ENCODE assay signal across 31 cellular contexts in the genomic region with DNA sequence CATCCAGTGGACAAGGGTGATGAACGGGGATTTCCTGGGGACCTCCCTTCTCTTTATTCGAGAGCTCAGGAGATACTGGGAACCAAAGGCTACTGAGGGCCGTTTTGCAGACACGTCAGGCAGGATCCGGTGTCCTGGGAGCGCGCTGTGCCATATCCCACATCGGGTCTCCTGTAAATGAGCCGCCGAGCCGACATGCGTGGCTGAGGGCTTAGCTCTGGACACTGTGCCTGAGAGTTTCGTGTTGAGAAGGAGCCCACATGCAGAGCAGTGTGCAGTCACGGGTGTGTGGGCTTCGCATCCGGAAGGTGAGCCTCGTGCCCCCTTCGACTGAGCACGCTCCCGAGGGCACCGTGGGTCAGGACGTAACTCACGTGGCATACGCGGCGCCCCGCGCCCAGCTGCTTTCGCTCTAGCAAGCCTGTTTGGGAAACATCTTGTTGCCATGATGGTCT. TPM values are rescaled to one million over a fixed set of nuclear protein-coding genes. Genes with fewer than 3 reads are reported as not detected.
A peak's percentile ranks its signal among the peaks of the same experiment; 100 is the strongest.
DNase-seq lines count a peak whose midpoint lies in the region; ATAC-seq, FAIRE-seq and TF ChIP-seq lines count a peak whose summit lies in the region.
"Had no signal": no experiment of that assay in that cellular context is flagged by ENCODE, and none has a peak within 500 bp of the region (broad histone marks: within the 10 kb centered on the region; RNA-seq: fewer than 3 reads in every experiment).

No MANE protein-coding gene starts in this region.

- H3K4me1 ChIP-seq in Peyer's patch = no peaks in the 10 kb centered on the region
- H3K4me1 ChIP-seq: transverse colon had no signal

- intact Hi-C loops in CD14-positive monocyte (cut with micrococcal nuclease) = no loop called here
- intact Hi-C loops in posterior vena cava (cut with DNase I) = no loop called here

- peaks cover 28 to 33% of the 10 kb centered on the region in 2 donors for H3K36me3 Mint-ChIP-seq in CD14-positive monocyte

- H3K9me3 ChIP-seq in Peyer's patch = no peaks in the 10 kb centered on the region
- H3K9me3 ChIP-seq: transverse colon had no signal

- H3K27ac Mint-ChIP-seq in CD14-positive monocyte = peak overlapping the region in 1 of 7 donors; percentile 24
- H3K27ac Mint-ChIP-seq: activated CD4-positive, alpha-beta T cell treated with anti-CD3 and anti-CD28 coated beads for 36 hours; activated CD8-positive, alpha-beta T cell treated with anti-CD3 and anti-CD28 coated beads, Interleukin-2, amount 10 ng/mL, durations not matched to agents 7 days and 5 days; activated naive CD8-positive, alpha-beta T cell; activated T-helper 17 cell treated with anti-CD3 and anti-CD28 coated beads, Interleukin-2, amount 50 U/mL, for 72 hours; effector memory CD8-positive, alpha-beta T cell; progenitor cell of endocrine pancreas; T-helper 2 cell treated with Interferon-gamma antibody and Interleukin-4, amounts not matched to agents 5 μg/mL and 100 μg/mL, for 36 hours had no signal

- TF ChIP-seq CTCF in CD14-positive monocyte (IDR thresholded peaks at IDR 0.05) (no peak), Peyer's patch (IDR thresholded peaks at IDR 0.05) (no peak)

- H3K4me3 ChIP-seq in Peyer's patch = no peak overlapping the region
- H3K4me3 ChIP-seq: coronary artery, GM23248, K562, transverse colon had no signal

- H3K9me3 Mint-ChIP-seq in CD14-positive monocyte = peaks cover 0 to 3% (median 0%) of the 10 kb centered on the region in 7 donors
- H3K9me3 Mint-ChIP-seq: activated T-helper 17 cell treated with anti-CD3 and anti-CD28 coated beads, Interleukin-2, amount 50 U/mL, for 72 hours; effector memory CD8-positive, alpha-beta T cell; T-helper 2 cell treated with Interferon-gamma antibody and Interleukin-4, amounts not matched to agents 5 μg/mL and 100 μg/mL, for 36 hours had no signal

- H3K36me3 ChIP-seq in Peyer's patch = peaks cover 0 to 29% (median 0%) of the 10 kb centered on the region in 3 donors

- H3K27ac ChIP-seq in Peyer's patch = no peak overlapping the region
- H3K27ac ChIP-seq: coronary artery, GM23248, transverse colon had no signal

- no peak for ATAC-seq in HG03108 (IDR thresholded peaks at IDR 0.05; ENCODE audit: unreplicated experiment)
- ATAC-seq: activated CD4-positive, alpha-beta T cell treated with anti-CD3 and anti-CD28 coated beads for 36 hours; activated CD8-positive, alpha-beta T cell treated with anti-CD3 and anti-CD28 coated beads, Interleukin-2, amount 10 ng/mL, durations not matched to agents 7 days and 5 days; activated T-helper 17 cell treated with anti-CD3 and anti-CD28 coated beads, Interleukin-2, amount 50 U/mL, for 72 hours; effector memory CD8-positive, alpha-beta T cell; K562; Panc1 had no signal

- H3K4me3 Mint-ChIP-seq in CD14-positive monocyte = no peak overlapping the region
- H3K4me3 Mint-ChIP-seq: activated CD4-positive, alpha-beta T cell treated with anti-CD3 and anti-CD28 coated beads for 36 hours; activated CD8-positive, alpha-beta T cell treated with anti-CD3 and anti-CD28 coated beads, Interleukin-2, amount 10 ng/mL, durations not matched to agents 7 days and 5 days; activated naive CD8-positive, alpha-beta T cell; activated T-helper 17 cell treated with anti-CD3 and anti-CD28 coated beads, Interleukin-2, amount 50 U/mL, for 72 hours; effector memory CD8-positive, alpha-beta T cell; T-helper 2 cell treated with Interferon-gamma antibody and Interleukin-4, amounts not matched to agents 5 μg/mL and 100 μg/mL, for 36 hours had no signal

- no peaks in the 10 kb centered on the region for H3K27me3 ChIP-seq in Peyer's patch
- H3K27me3 ChIP-seq: transverse colon had no signal

- peaks cover 0 to 6% (median 0%) of the 10 kb centered on the region in 3 donors for H3K27me3 Mint-ChIP-seq in CD14-positive monocyte (ENCODE audit: low read depth in 3 of 3)
- H3K27me3 Mint-ChIP-seq: activated CD4-positive, alpha-beta T cell treated with anti-CD3 and anti-CD28 coated beads for 36 hours; activated naive CD8-positive, alpha-beta T cell; activated T-helper 17 cell treated with anti-CD3 and anti-CD28 coated beads, Interleukin-2, amount 50 U/mL, for 72 hours; effector memory CD8-positive, alpha-beta T cell; progenitor cell of endocrine pancreas had no signal

- FAIRE-seq in GM12891 (lab: Jason Lieb, UNC) = no peak
- FAIRE-seq: K562 had no signal

- peaks cover 19% of the 10 kb centered on the region for H3K4me1 Mint-ChIP-seq in CD14-positive monocyte
- H3K4me1 Mint-ChIP-seq: activated CD4-positive, alpha-beta T cell treated with anti-CD3 and anti-CD28 coated beads for 36 hours; activated T-helper 17 cell treated with anti-CD3 and anti-CD28 coated beads, Interleukin-2, amount 50 U/mL, for 72 hours had no signal

- TF ChIP-seq POLR2A in Peyer's patch (IDR thresholded peaks at IDR 0.05) (no peak), GM12891 (IDR thresholded peaks at IDR 0.05; ENCODE audit: low read depth, low read length) (no peak)

- DNase-seq in CD14-positive monocyte (ENCODE audit: low spot score) (peak; percentile 44), Peyer's patch (peak in 2 of 3 donors; percentile 27 to 35), iPS-NIHi11 (ENCODE audit: low spot score) (peak; percentile 9), posterior vena cava (ENCODE audit: low spot score) (peak; percentile 78), 8988T (no peak), GM12891 (ENCODE audit: insufficient read length, low spot score) (no peak)
- DNase-seq: activated CD4-positive, alpha-beta T cell treated with anti-CD3 and anti-CD28 coated beads for 36 hours; activated CD8-positive, alpha-beta T cell treated with anti-CD3 and anti-CD28 coated beads, Interleukin-2, amount 10 ng/mL, durations not matched to agents 7 days and 5 days; anterior cingulate cortex; C1 segment of cervical spinal cord; effector memory CD8-positive, alpha-beta T cell; erythroblast; GM23248; NCI-H1092; NCI-H1694; NCI-H446; NCI-H748 treated with DMSO at 0.1 percent for 48 hours; SIG-M5; stimulated activated CD4-positive, alpha-beta T cell treated with anti-CD3 and anti-CD28 coated beads, Interleukin-4, amount 100 ng/mL, for 24 hours; transverse colon had no signal

TF ChIP-seq in GM12891, 5 proteins besides CTCF, POLR2A, EP300 and RAD21:
- TF ChIP-seq POLR2AphosphoS5 (IDR thresholded peaks at IDR 0.05; ENCODE audit: low read depth, low read length) = no peak
- no peak for TF ChIP-seq POU2F2 (IDR thresholded peaks at IDR 0.05; ENCODE audit: low read depth, low read length)
- TF ChIP-seq SPI1 (IDR thresholded peaks at IDR 0.05; ENCODE audit: low read depth, low read length) = no peak
- no peak for TF ChIP-seq PAX5 (IDR thresholded peaks at IDR 0.05; ENCODE audit: insufficient read depth, low read length, severe bottlenecking)
- no peak for TF ChIP-seq TAF1 (IDR thresholded peaks at IDR 0.05; ENCODE audit: low read depth, low read length)

RNA-seq across cellular contexts. Expression of gene HGFAC, which starts 28.5 kb away (rescaled TPM):
- not detected for polyA plus RNA-seq in CD14-positive monocyte
- not detected for total RNA-seq in Peyer's patch
- under 1 TPM in 1 of 2 donors, not detected in 1; 0.24 TPM for total RNA-seq in posterior vena cava
- polyA plus RNA-seq in GM12891 (2012; ENCODE audit: low read depth, missing spikeins) = not detected
- total RNA-seq: activated CD4-positive, alpha-beta T cell treated with anti-CD3 and anti-CD28 coated beads for 36 hours; activated CD8-positive, alpha-beta T cell treated with anti-CD3 and anti-CD28 coated beads, Interleukin-2, amount 10 ng/mL, durations not matched to agents 7 days and 5 days; activated T-helper 17 cell treated with anti-CD3 and anti-CD28 coated beads, Interleukin-2, amount 50 U/mL, for 72 hours; G401; GM23248; HT1080; K562; kidney epithelial cell; transverse colon had no signal
- polyA plus RNA-seq: GM23248 had no signal

RNA-seq across cellular contexts. Expression of gene DOK7, which starts 49.9 kb away (rescaled TPM):
- not detected for polyA plus RNA-seq in CD14-positive monocyte
- total RNA-seq in Peyer's patch = 1 to 10 TPM in 2 of 4 donors, under 1 TPM in 1, not detected in 1; 0.53 to 5.7 (median 4.1) TPM
- under 1 TPM in 1 of 2 donors, not detected in 1; 0.14 TPM for total RNA-seq in posterior vena cava
- 0.98 TPM for polyA plus RNA-seq in GM12891 (2012; ENCODE audit: low read depth, missing spikeins)
- total RNA-seq: activated CD4-positive, alpha-beta T cell treated with anti-CD3 and anti-CD28 coated beads for 36 hours; activated CD8-positive, alpha-beta T cell treated with anti-CD3 and anti-CD28 coated beads, Interleukin-2, amount 10 ng/mL, durations not matched to agents 7 days and 5 days; activated T-helper 17 cell treated with anti-CD3 and anti-CD28 coated beads, Interleukin-2, amount 50 U/mL, for 72 hours; G401; GM23248; HT1080; K562; progenitor cell of endocrine pancreas had no signal
- polyA plus RNA-seq: GM23248, K562 had no signal

Comparison
In these comparisons a context has a peak if more than half of its experiments do, and no peak if none do; other contexts are left out.
1. DNase-seq: peak in CD14-positive monocyte (single experiment), Peyer's patch (2 of 3), iPS-NIHi11 (single experiment) and posterior vena cava (single experiment); none in 8988T (single experiment) and GM12891 (single experiment).